In the genomic region with DNA sequence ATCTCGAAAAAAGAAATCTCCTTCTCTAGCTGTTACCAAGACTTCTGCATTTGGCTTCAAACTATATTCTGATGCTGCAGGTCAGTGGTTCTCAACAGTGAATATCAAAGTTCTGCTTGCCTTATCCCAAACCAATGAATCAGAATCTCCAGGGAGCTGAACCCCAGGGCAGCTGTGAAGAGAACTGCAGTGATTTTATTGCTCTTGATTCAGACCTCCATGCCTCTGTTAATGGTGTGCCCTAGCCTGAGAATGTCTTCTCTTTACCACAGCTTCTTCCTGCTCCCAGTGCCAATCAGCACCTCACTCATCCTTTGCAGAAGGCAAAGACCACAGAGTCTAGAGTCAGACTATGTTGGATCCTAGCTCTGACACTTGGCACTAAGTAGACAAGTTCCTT, we compare ENCODE assay signal across 32 cellular contexts. TPM values are rescaled to one million over a fixed set of nuclear protein-coding genes. Genes with fewer than 3 reads are reported as not detected.
"Had no signal": no experiment of that assay in that cellular context is flagged by ENCODE, and none has a peak within 500 bp of the region (broad histone marks: within the 10 kb centered on the region; RNA-seq: fewer than 3 reads in every experiment).

No MANE protein-coding gene starts in this region.

- H3K27ac ChIP-seq: colonic mucosa, dorsolateral prefrontal cortex, foreskin keratinocyte, heart left ventricle, right atrium auricular region, spleen, testis, transverse colon, vagina had no signal

- H3K27me3 Mint-ChIP-seq: activated naive CD8-positive, alpha-beta T cell; naive B cell had no signal

- H3K27me3 ChIP-seq: colonic mucosa, dorsolateral prefrontal cortex, foreskin keratinocyte, heart left ventricle, right atrium auricular region, spleen, testis, transverse colon, vagina had no signal

- H3K4me3 Mint-ChIP-seq: activated naive CD8-positive, alpha-beta T cell; activated T-cell treated with anti-CD3 and anti-CD28 coated beads, Interleukin-2, amount 50 U/mL, for 72 hours; immature natural killer cell; naive B cell; WTC11 had no signal

- DNase-seq: activated effector memory CD4-positive, alpha-beta T cell treated with Interleukin-2 at 50 U/mL for 16 hours; activated naive CD4-positive, alpha-beta T cell treated with Interleukin-2 at 50 U/mL for 16 hours; activated T-cell treated with anti-CD3 and anti-CD28 coated beads for 4 hours; activated T-cell treated with anti-CD3 and anti-CD28 coated beads, Interleukin-2, amount 50 U/mL, for 72 hours; anterior cingulate cortex; cerebellar nuclear complex; colonic mucosa; dorsolateral prefrontal cortex; effector memory CD4-positive, alpha-beta T cell; foreskin keratinocyte; heart left ventricle; hypothalamus; immature natural killer cell; kidney; left colon; mammary epithelial cell; naive B cell; occipital lobe; spleen; stimulated activated naive CD4-positive, alpha-beta T cell treated with Interleukin-2 at 50 U/mL for 16 hours; T-helper 2 cell; testis; transverse colon had no signal

- ATAC-seq: activated T-cell treated with anti-CD3 and anti-CD28 coated beads, Interleukin-2, amount 50 U/mL, for 72 hours; foreskin keratinocyte; heart left ventricle; left colon; WTC11 had no signal

- H3K9me3 ChIP-seq: colonic mucosa, heart left ventricle, right atrium auricular region, spleen, testis, transverse colon, vagina had no signal

- H3K9me3 Mint-ChIP-seq: activated T-cell treated with anti-CD3 and anti-CD28 coated beads, Interleukin-2, amount 50 U/mL, for 72 hours; immature natural killer cell; WTC11 had no signal

- H3K4me1 ChIP-seq: colonic mucosa, foreskin keratinocyte, right atrium auricular region, testis, transverse colon had no signal

- H3K27ac Mint-ChIP-seq: activated naive CD8-positive, alpha-beta T cell; activated T-cell treated with anti-CD3 and anti-CD28 coated beads, Interleukin-2, amount 50 U/mL, for 72 hours; WTC11 had no signal

- H3K4me3 ChIP-seq: colonic mucosa, dorsolateral prefrontal cortex, heart left ventricle, right atrium auricular region, spleen, testis, transverse colon, vagina had no signal

RNA-seq across cellular contexts. Expression of gene MRLN, which starts 46.2 kb away (rescaled TPM):
- total RNA-seq: activated T-cell treated with anti-CD3 and anti-CD28 coated beads, Interleukin-2, amount 50 U/mL, for 72 hours; bronchial epithelial cell; colonic mucosa; epithelial cell of proximal tubule; foreskin keratinocyte; kidney; left colon; liver; mammary epithelial cell; mucosa of gallbladder; occipital lobe; pulmonary artery endothelial cell; right atrium auricular region; spleen; testis; transverse colon; vagina; WTC11 had no signal
